ENCODE assay signal across 25 cellular contexts in genomic region chr18:27120246-27120645, GRCh38.
DNase-seq lines count a peak whose midpoint lies in the region; ATAC-seq and TF ChIP-seq lines count a peak whose summit lies in the region.
"Had no signal": no experiment of that assay in that cellular context is flagged by ENCODE, and none has a peak within 500 bp of the region (broad histone marks: within the 10 kb centered on the region; RNA-seq: fewer than 3 reads in every experiment).

No MANE protein-coding gene starts in this region.

- H3K4me1 ChIP-seq in mammary epithelial cell (ENCODE audit: insufficient read depth, low read length): no peaks in the 10 kb centered on the region
- peaks cover 5% of the 10 kb centered on the region for H3K4me1 ChIP-seq in endodermal cell (ENCODE audit: control insufficient read depth, insufficient read depth, low read length)
- H3K4me1 ChIP-seq in mesenchymal stem cell (ENCODE audit: control insufficient read depth, insufficient read depth, low read depth, low read length): peaks cover 6% of the 10 kb centered on the region
- no peaks in the 10 kb centered on the region for H3K4me1 ChIP-seq in Karpas-422 (ENCODE audit: low read length)

- H3K36me3 ChIP-seq in mammary epithelial cell (ENCODE audit: insufficient read depth, low read length) (no peaks in the 10 kb centered on the region), endodermal cell (ENCODE audit: control insufficient read depth, insufficient read depth, low read length) (no peaks in the 10 kb centered on the region), mesenchymal stem cell (ENCODE audit: control insufficient read depth in 1 of 2, insufficient read depth in 2 of 2, low read depth in 1 of 2, low read length in 2 of 2) (no peaks in the 10 kb centered on the region), Karpas-422 (ENCODE audit: insufficient read depth, low read length) (no peaks in the 10 kb centered on the region)

- no peak for ATAC-seq in HG02884 (IDR thresholded peaks at IDR 0.05; ENCODE audit: unreplicated experiment)
- ATAC-seq in HG03378 (IDR thresholded peaks at IDR 0.05; ENCODE audit: unreplicated experiment): no peak

- H4K20me1 ChIP-seq in mammary epithelial cell (ENCODE audit: insufficient read depth, low read length) (no peaks in the 10 kb centered on the region), Karpas-422 (ENCODE audit: insufficient read depth, low read depth, low read length) (no peaks in the 10 kb centered on the region)

- in situ Hi-C loops in mammary epithelial cell (cut with MboI; ENCODE audit: low sequenced_read_pairs in 2 of 2): no loop called here

- dilution Hi-C loops in mammary epithelial cell (cut with HindIII; ENCODE audit: low sequenced_read_pairs): no loop called here

- no peak overlapping the region for H4K91ac ChIP-seq in mesenchymal stem cell (ENCODE audit: low read length)

- no peaks in the 10 kb centered on the region for H3K79me2 ChIP-seq in mammary epithelial cell (ENCODE audit: insufficient read depth, low read length)
- H3K79me2 ChIP-seq in Karpas-422 (ENCODE audit: low read length): no peaks in the 10 kb centered on the region

- H2BK12ac ChIP-seq in mesenchymal stem cell (ENCODE audit: low read length in 2 of 2): no peak overlapping the region

- H3K4me1 Mint-ChIP-seq in MCF 10A (ENCODE audit: insufficient read depth, unreplicated experiment): peaks cover 12% of the 10 kb centered on the region
- H3K4me1 Mint-ChIP-seq in endodermal cell: peaks cover 40% of the 10 kb centered on the region
- H3K4me1 Mint-ChIP-seq: B cell; CD8-positive, alpha-beta memory T cell had no signal

- no peaks in the 10 kb centered on the region for H3K9me2 ChIP-seq in Karpas-422 (replicated peaks; ENCODE audit: insufficient read depth, low read length)

- H3K4me3 Mint-ChIP-seq in MCF 10A (ENCODE audit: unreplicated experiment): no peak overlapping the region
- H3K4me3 Mint-ChIP-seq in endodermal cell: no peak overlapping the region
- H3K4me3 Mint-ChIP-seq: B cell; CD8-positive, alpha-beta memory T cell had no signal

- H3K4me3 ChIP-seq in mammary epithelial cell (replicated peaks in 1 of 3; ENCODE audit: insufficient read depth in 1 of 3, low read depth in 2 of 3, low read length in 3 of 3): no peak overlapping the region
- H3K4me3 ChIP-seq in endodermal cell (ENCODE audit: low read length): no peak overlapping the region
- H3K4me3 ChIP-seq in mesenchymal stem cell (ENCODE audit: insufficient read depth in 1 of 2, low read depth in 1 of 2, low read length in 2 of 2): no peak overlapping the region
- no peak overlapping the region for H3K4me3 ChIP-seq in Karpas-422 (ENCODE audit: low read length)
- H3K4me3 ChIP-seq: GM23248 had no signal

- DNase-seq in MCF 10A (ENCODE audit: unreplicated experiment) (peak; percentile 48), mammary epithelial cell (no peak), endodermal cell (no peak), mesenchymal stem cell (no peak), Karpas-422 (no peak), NCI-H748 (lab: John Stamatoyannopoulos, UW; ENCODE audit: unreplicated experiment) (no peak)
- DNase-seq: CD8-positive, alpha-beta memory T cell; DMS153; GM23248; H7; IMR-90; KG1; NCI-H1092; NCI-H1417 treated with DMSO at 0.1 percent for 48 hours; NCI-H1694 treated with DMSO at 0.1 percent for 48 hours; NCI-H2081; NCI-H2227 treated with DMSO at 0.1 percent for 48 hours; NCI-H526 treated with DMSO at 0.1 percent for 48 hours; SHP77 treated with DMSO at 0.1 percent for 48 hours had no signal

- H3K23ac ChIP-seq in mesenchymal stem cell (ENCODE audit: low read length in 2 of 2): no peak overlapping the region

- H3K9me3 ChIP-seq in mammary epithelial cell (replicated peaks; ENCODE audit: insufficient read depth, low read length) (no peaks in the 10 kb centered on the region), endodermal cell (ENCODE audit: control insufficient read depth, low read length) (peaks cover 11% of the 10 kb centered on the region), mesenchymal stem cell (ENCODE audit: control insufficient read depth, low read length) (no peaks in the 10 kb centered on the region), Karpas-422 (ENCODE audit: low read length) (peaks cover 3% of the 10 kb centered on the region; the same call in 1 of the 2 replicates)

- no peak overlapping the region for H3K18ac ChIP-seq in mesenchymal stem cell (ENCODE audit: low read depth in 1 of 2, low read length in 2 of 2)

- CTCF ChIA-PET in MCF 10A (lab: Yijun Ruan, JAX) (interaction anchor here (1.1 kb wide), 1 partner anchor 9 kb away, joined by 3 read pairs; no protein-coding TSS in a partner anchor), mammary epithelial cell (lab: Charles Lee; ENCODE audit: low non-redundant PET) (no interaction called here)

- H3K4ac ChIP-seq in mesenchymal stem cell (ENCODE audit: low read depth in 1 of 2, low read length in 2 of 2): no peak overlapping the region

- H3K27me3 ChIP-seq in mammary epithelial cell (ENCODE audit: insufficient read depth, low read length) (no peaks in the 10 kb centered on the region), endodermal cell (ENCODE audit: control insufficient read depth, insufficient read depth, low read length, poor library complexity, severe bottlenecking) (no peaks in the 10 kb centered on the region), mesenchymal stem cell (ENCODE audit: control insufficient read depth in 1 of 2, insufficient read depth in 1 of 2, low read length in 2 of 2) (no peaks in the 10 kb centered on the region), Karpas-422 (ENCODE audit: low read length) (no peaks in the 10 kb centered on the region)

- H3K36me3 Mint-ChIP-seq in MCF 10A (ENCODE audit: insufficient read depth, unreplicated experiment) (no peaks in the 10 kb centered on the region), endodermal cell (ENCODE audit: low read depth) (peaks cover 38% of the 10 kb centered on the region)
- H3K36me3 Mint-ChIP-seq: CD8-positive, alpha-beta memory T cell had no signal

- BruUV-seq in MCF 10A (replicated peaks; lab: Mats Ljungman, UMichigan) (no TSS peak), mammary epithelial cell (replicated peaks; lab: Mats Ljungman, UMichigan) (no TSS peak)

- WGBS in mammary epithelial cell (ENCODE audit: low coverage, missing lambda C conversion rate): 88% methylated on average over 2 of the region's 3 CpGs
- WGBS in endodermal cell (ENCODE audit: insufficient coverage in 1 of 2, insufficient read length in 1 of 2), 2 experiments: 80 to 86% methylated on average over 1 to 3 of the region's 3 CpGs
- 70% methylated on average over 2 of the region's 3 CpGs for WGBS in mesenchymal stem cell

- H3K27me3 Mint-ChIP-seq in MCF 10A (ENCODE audit: insufficient read depth, unreplicated experiment): peaks cover 13% of the 10 kb centered on the region
- peaks cover 27% of the 10 kb centered on the region for H3K27me3 Mint-ChIP-seq in endodermal cell (ENCODE audit: insufficient read depth)
- H3K27me3 Mint-ChIP-seq: CD8-positive, alpha-beta memory T cell had no signal

- H3K9me3 Mint-ChIP-seq in MCF 10A (ENCODE audit: unreplicated experiment): no peaks in the 10 kb centered on the region
- H3K9me3 Mint-ChIP-seq in endodermal cell: peaks cover 6% of the 10 kb centered on the region

- no peak overlapping the region for H4K8ac ChIP-seq in mesenchymal stem cell (ENCODE audit: low read length)

- H3K9ac ChIP-seq in mammary epithelial cell (ENCODE audit: insufficient read depth, low read length) (no peak overlapping the region), endodermal cell (ENCODE audit: extremely low read depth, low read length, poor library complexity, severe bottlenecking) (no peak overlapping the region), mesenchymal stem cell (ENCODE audit: low read length) (no peak overlapping the region), Karpas-422 (ENCODE audit: low read length) (no peak overlapping the region)
- H3K9ac ChIP-seq: GM23248 had no signal

- intact Hi-C loops in MCF 10A (cut with micrococcal nuclease): no loop called here
- intact Hi-C loops in mammary epithelial cell (cut with micrococcal nuclease): no loop called here

- TF ChIP-seq CTCF in MCF 10A (IDR thresholded peaks at IDR 0.05; ENCODE audit: unreplicated experiment) (no peak), mammary epithelial cell (conservative IDR thresholded peaks at IDR 0.05 in 1 of 2, IDR thresholded peaks at IDR 0.05 in 1 of 2; ENCODE audit: extremely low read depth in 1 of 2, insufficient read depth in 1 of 2, low read depth in 1 of 2, low read length in 2 of 2) (no peak), endodermal cell (conservative IDR thresholded peaks at IDR 0.05) (no peak)

- H3K4me2 ChIP-seq in mammary epithelial cell (ENCODE audit: insufficient read depth, low read depth, low read length): no peak overlapping the region
- no peak overlapping the region for H3K4me2 ChIP-seq in mesenchymal stem cell (ENCODE audit: low read length, poor library complexity, severe bottlenecking)
- H3K4me2 ChIP-seq in Karpas-422 (ENCODE audit: low read depth, low read length, poor library complexity, severe bottlenecking): no peak overlapping the region

- no peak overlapping the region for H3K27ac Mint-ChIP-seq in MCF 10A (ENCODE audit: low read depth, unreplicated experiment)
- H3K27ac Mint-ChIP-seq in endodermal cell: peak overlapping the region; percentile 46
- H3K27ac Mint-ChIP-seq: B cell; CD8-positive, alpha-beta memory T cell had no signal

- POLR2A ChIA-PET in MCF 10A (lab: Yijun Ruan, JAX): no interaction called here

- no peak overlapping the region for H2BK15ac ChIP-seq in mesenchymal stem cell (ENCODE audit: low read depth, poor library complexity, severe bottlenecking)

- H2AK5ac ChIP-seq in mesenchymal stem cell (ENCODE audit: low read length, severe bottlenecking): no peak overlapping the region

- H2BK120ac ChIP-seq in mesenchymal stem cell (ENCODE audit: low read depth, low read length): no peak overlapping the region

- H2AFZ ChIP-seq in mammary epithelial cell (ENCODE audit: low read depth, low read length) (no peak overlapping the region), mesenchymal stem cell (ENCODE audit: low read depth, low read length) (no peak overlapping the region), Karpas-422 (ENCODE audit: low read length) (no peak overlapping the region)
- H2AFZ ChIP-seq: GM23248 had no signal

- no peak overlapping the region for H3K27ac ChIP-seq in mammary epithelial cell (ENCODE audit: insufficient read depth, low read depth, low read length)
- H3K27ac ChIP-seq in endodermal cell (ENCODE audit: low read depth, low read length): no peak overlapping the region
- peak overlapping the region; percentile 77 for H3K27ac ChIP-seq in mesenchymal stem cell (ENCODE audit: low read length, poor library complexity, severe bottlenecking)
- no peak overlapping the region for H3K27ac ChIP-seq in Karpas-422 (ENCODE audit: low read length)
- H3K27ac ChIP-seq: 22Rv1, C4-2B, GM23248, RWPE1 had no signal

- no peak overlapping the region for H3K14ac ChIP-seq in mesenchymal stem cell (ENCODE audit: low read length in 2 of 2)

- H3K79me1 ChIP-seq in mesenchymal stem cell (replicated peaks; ENCODE audit: low read length, poor library complexity, severe bottlenecking): no peaks in the 10 kb centered on the region

- no peak overlapping the region for H2BK5ac ChIP-seq in mesenchymal stem cell (ENCODE audit: low read depth, low read length, poor library complexity, severe bottlenecking)
